In genomic region chr7:143345428-143345900, GRCh38 we compare ENCODE assay signal across 8 cellular contexts. TPM values are rescaled to one million over a fixed set of nuclear protein-coding genes. Genes with fewer than 3 reads are reported as not detected.
DNase-seq lines count a peak whose midpoint lies in the region; ATAC-seq lines count a peak whose summit lies in the region.

No MANE protein-coding gene starts in this region.

- POLR2A ChIA-PET in activated naive CD8-positive, alpha-beta T cell treated with anti-CD3 and anti-CD28 coated beads, Interleukin-2, amount 10 ng/mL, durations not matched to agents 7 days and 5 days (lab: Charles Lee), result interaction anchor here (0.6 to 1.5 kb wide), 5 partner anchors 14 to 57 kb away, joined by 3 to 6 read pairs (median 3); partner anchors contain the start of gene CASP2

- in situ Hi-C loops in SK-MEL-5 (cut with HindIII; ENCODE audit: low pct_unique_long_range_greater_than_20kb, low sequenced_read_pairs), result no loop called here

- H3K9me3 Mint-ChIP-seq in activated naive CD8-positive, alpha-beta T cell treated with anti-CD3 and anti-CD28 coated beads, Interleukin-2, amount 10 ng/mL, durations not matched to agents 7 days and 5 days, result no peaks in the 10 kb centered on the region

- H3K4me3 ChIP-seq in iPS-18c (ENCODE audit: insufficient read depth, low read depth, low read length), result peak overlapping the region; percentile 25; the same call in 1 of the 2 replicates

- H3K4me3 Mint-ChIP-seq in activated naive CD8-positive, alpha-beta T cell treated with anti-CD3 and anti-CD28 coated beads, Interleukin-2, amount 10 ng/mL, durations not matched to agents 7 days and 5 days, result peak overlapping the region; percentile 73

- no peaks in the 10 kb centered on the region for H3K9me3 ChIP-seq in iPS-18c (ENCODE audit: control insufficient read depth, insufficient read depth, low read length)

- peaks cover 36% of the 10 kb centered on the region for H3K27me3 Mint-ChIP-seq in activated naive CD8-positive, alpha-beta T cell treated with anti-CD3 and anti-CD28 coated beads, Interleukin-2, amount 10 ng/mL, durations not matched to agents 7 days and 5 days

- peak overlapping the region; percentile 69 for H3K27ac Mint-ChIP-seq in activated naive CD8-positive, alpha-beta T cell treated with anti-CD3 and anti-CD28 coated beads, Interleukin-2, amount 10 ng/mL, durations not matched to agents 7 days and 5 days

- H3K36me3 Mint-ChIP-seq in activated naive CD8-positive, alpha-beta T cell treated with anti-CD3 and anti-CD28 coated beads, Interleukin-2, amount 10 ng/mL, durations not matched to agents 7 days and 5 days, result no peaks in the 10 kb centered on the region

- ATAC-seq in HG02610 (IDR thresholded peaks at IDR 0.05; ENCODE audit: unreplicated experiment), result peak; percentile 75
- peak; percentile 100 for ATAC-seq in activated naive CD8-positive, alpha-beta T cell treated with anti-CD3 and anti-CD28 coated beads, Interleukin-2, amount 10 ng/mL, durations not matched to agents 7 days and 5 days (ENCODE audit: low read depth)

- peaks cover 9% of the 10 kb centered on the region for H3K4me1 Mint-ChIP-seq in activated naive CD8-positive, alpha-beta T cell treated with anti-CD3 and anti-CD28 coated beads, Interleukin-2, amount 10 ng/mL, durations not matched to agents 7 days and 5 days

- DNase-seq in Daoy (ENCODE audit: low read depth) (peak; percentile 74), SK-MEL-5 (ENCODE audit: low read depth, low spot score) (peak; percentile 58), NCI-H446 treated with DMSO at 0.1 percent for 48 hours (lab: John Stamatoyannopoulos, UW) (no peak), pons (ENCODE audit: low spot score) (no peak)
- DNase-seq in activated naive CD8-positive, alpha-beta T cell treated with anti-CD3 and anti-CD28 coated beads, Interleukin-2, amount 10 ng/mL, durations not matched to agents 7 days and 5 days, result peak; percentile 71
- DNase-seq in stimulated activated CD4-positive, alpha-beta T cell treated with anti-CD3 and anti-CD28 coated beads, Interleukin-1b, Interleukin-23, amount 100 ng/mL, for 24 hours (ENCODE audit: low read depth in 4 of 4, low spot score in 1 of 4), result peak; percentile 35 to 52 (median 42)

RNA-seq across cellular contexts. Expression of gene FAM131B, which starts 17.0 kb away (rescaled TPM):
- 2.2 and 4.0 TPM in 2 replicates for total RNA-seq in Daoy (2014; rRNA removed; shearing (Covaris generic))
- not detected in 2 replicates for total RNA-seq in SK-MEL-5 (2014; rRNA removed; shearing (Covaris generic))
- 0.13 TPM in 1 of 2 replicates, not detected in the other for polyA plus RNA-seq in SK-MEL-5 (2015; cell fraction: cytosol; rRNA removed)
- not detected in 2 replicates for polyA plus RNA-seq in SK-MEL-5 (2015; cell fraction: nucleus; rRNA removed)
- 1 to 10 TPM; 2.3 to 2.9 TPM for total RNA-seq in activated naive CD8-positive, alpha-beta T cell treated with anti-CD3 and anti-CD28 coated beads, Interleukin-2, amount 10 ng/mL, durations not matched to agents 7 days and 5 days

RNA-seq across cellular contexts. Expression of gene CLCN1, which starts 29.6 kb away (rescaled TPM):
- 0.23 TPM in 1 of 2 replicates, not detected in the other for total RNA-seq in Daoy (2014; rRNA removed; shearing (Covaris generic))
- total RNA-seq in SK-MEL-5 (2014; rRNA removed; shearing (Covaris generic)), result not detected in 2 replicates
- polyA plus RNA-seq in SK-MEL-5 (2015; cell fraction: cytosol; rRNA removed), result not detected in 2 replicates
- polyA plus RNA-seq in SK-MEL-5 (2015; cell fraction: nucleus; rRNA removed), result not detected in 2 replicates
- total RNA-seq in activated naive CD8-positive, alpha-beta T cell treated with anti-CD3 and anti-CD28 coated beads, Interleukin-2, amount 10 ng/mL, durations not matched to agents 7 days and 5 days, result under 1 TPM in 1 of 2 experiments, not detected in 1; 0.08 TPM

RNA-seq across cellular contexts. Expression of gene ZYX, which starts 35.7 kb away (rescaled TPM):
- 121 and 128 TPM in 2 replicates for total RNA-seq in Daoy (2014; rRNA removed; shearing (Covaris generic))
- total RNA-seq in SK-MEL-5 (2014; rRNA removed; shearing (Covaris generic)), result 14.7 and 17.2 TPM in 2 replicates
- 84.5 and 107 TPM in 2 replicates for polyA plus RNA-seq in SK-MEL-5 (2015; cell fraction: cytosol; rRNA removed)
- 34.2 and 35.3 TPM in 2 replicates for polyA plus RNA-seq in SK-MEL-5 (2015; cell fraction: nucleus; rRNA removed)
- 100 to 1,000 TPM; 199 to 200 TPM for total RNA-seq in activated naive CD8-positive, alpha-beta T cell treated with anti-CD3 and anti-CD28 coated beads, Interleukin-2, amount 10 ng/mL, durations not matched to agents 7 days and 5 days

RNA-seq across cellular contexts. Expression of gene CASP2, which starts 57.3 kb away (rescaled TPM):
- 16.0 and 21.4 TPM in 2 replicates for total RNA-seq in Daoy (2014; rRNA removed; shearing (Covaris generic))
- total RNA-seq in SK-MEL-5 (2014; rRNA removed; shearing (Covaris generic)), result 11.8 and 14.4 TPM in 2 replicates
- polyA plus RNA-seq in SK-MEL-5 (2015; cell fraction: cytosol; rRNA removed), result 19.0 and 23.0 TPM in 2 replicates
- polyA plus RNA-seq in SK-MEL-5 (2015; cell fraction: nucleus; rRNA removed), result 37.5 and 41.7 TPM in 2 replicates
- 10 to 100 TPM; 96.5 to 98.8 TPM for total RNA-seq in activated naive CD8-positive, alpha-beta T cell treated with anti-CD3 and anti-CD28 coated beads, Interleukin-2, amount 10 ng/mL, durations not matched to agents 7 days and 5 days

Comparison
In these comparisons a context has a peak if more than half of its experiments do, and no peak if none do; other contexts are left out.
1. DNase-seq: peak in Daoy (single experiment), SK-MEL-5 (single experiment), activated naive CD8-positive, alpha-beta T cell treated with anti-CD3 and anti-CD28 coated beads, Interleukin-2, amount 10 ng/mL, durations not matched to agents 7 days and 5 days (single experiment) and stimulated activated CD4-positive, alpha-beta T cell treated with anti-CD3 and anti-CD28 coated beads, Interleukin-1b, Interleukin-23, amount 100 ng/mL, for 24 hours (4 of 4); none in NCI-H446 treated with DMSO at 0.1 percent for 48 hours (single experiment) and pons (single experiment).